Comparison of ENCODE assay signal across 28 cellular contexts in the genomic region with DNA sequence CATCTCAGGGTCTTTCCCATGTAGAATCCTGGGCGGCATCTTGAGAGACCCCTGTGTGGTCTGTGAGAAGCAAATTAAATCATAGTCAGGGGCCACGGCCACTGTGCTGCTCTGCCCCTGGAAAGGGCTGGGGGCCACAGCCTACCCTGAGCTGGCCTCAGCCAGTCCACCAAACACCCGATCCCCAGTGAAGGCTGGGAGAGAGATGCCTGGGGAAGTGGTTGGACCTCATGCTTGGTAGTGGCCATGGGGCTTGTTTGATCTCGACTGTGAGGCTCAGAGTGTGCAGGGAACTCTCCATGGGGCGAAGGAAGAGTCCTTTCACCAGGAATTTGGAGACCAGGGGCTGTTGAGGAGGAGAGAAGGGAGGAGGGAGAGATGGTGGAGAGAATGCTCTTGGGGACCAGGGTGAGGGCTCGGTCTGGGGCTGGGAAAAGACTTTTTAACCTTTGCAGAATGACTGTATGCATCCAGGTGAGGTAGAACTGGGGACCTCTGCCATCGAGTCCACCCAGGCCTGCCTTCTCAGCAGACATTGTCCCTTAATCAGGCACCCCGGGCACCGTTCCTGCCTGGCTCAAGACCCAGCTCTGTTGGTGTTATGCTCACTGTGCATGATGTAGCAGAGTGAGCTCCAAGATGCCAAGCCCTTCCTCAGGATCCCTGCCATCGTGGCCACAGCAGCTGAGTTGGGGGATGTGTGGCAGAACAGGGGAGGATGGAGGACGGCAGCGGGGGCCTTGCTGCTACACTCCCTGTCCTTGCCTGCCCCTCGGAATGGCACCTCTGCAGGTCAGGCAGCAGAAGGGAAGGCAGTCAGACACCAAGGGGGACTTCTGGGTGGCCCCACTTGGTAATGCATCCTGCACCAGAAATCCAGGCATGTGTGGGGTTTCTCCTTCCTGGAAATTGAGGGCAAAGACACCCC.
DNase-seq lines count a peak whose midpoint lies in the region; ATAC-seq and TF ChIP-seq lines count a peak whose summit lies in the region.
"Had no signal": no experiment of that assay in that cellular context is flagged by ENCODE, and none has a peak within 500 bp of the region (broad histone marks: within the 10 kb centered on the region; RNA-seq: fewer than 3 reads in every experiment).

No MANE protein-coding gene starts in this region.

- in situ Hi-C loops in IMR-90 (cut with MboI; ENCODE audit: low sequenced_read_pairs), result no loop called here

- H3K4me1 Mint-ChIP-seq in progenitor cell of endocrine pancreas (ENCODE audit: low read depth), result peaks cover 4% of the 10 kb centered on the region
- H3K4me1 Mint-ChIP-seq: CD14-positive monocyte; CD8-positive, alpha-beta memory T cell had no signal

- H3K9me1 ChIP-seq in IMR-90 (ENCODE audit: insufficient read depth, low read length), result no peaks in the 10 kb centered on the region

- peak overlapping the region; percentile 29 for H2AFZ ChIP-seq in IMR-90 (replicated peaks; ENCODE audit: low read length, poor library complexity)

- H4K5ac ChIP-seq in IMR-90 (ENCODE audit: low read depth, low read length), result no peak overlapping the region

- H3K9ac ChIP-seq in IMR-90 (ENCODE audit: low read depth, low read length), result no peak overlapping the region

- H3K4me2 ChIP-seq in IMR-90 (ENCODE audit: low read depth, low read length), result no peak overlapping the region

- TF ChIP-seq CTCF in IMR-90 (conservative IDR thresholded peaks at IDR 0.05; ENCODE audit: low read depth, low read length) (no peak), progenitor cell of endocrine pancreas (IDR thresholded peaks at IDR 0.05; ENCODE audit: unreplicated experiment) (no peak)

- peaks cover 60% of the 10 kb centered on the region for H3K27me3 ChIP-seq in IMR-90 (ENCODE audit: control insufficient read depth, insufficient read depth, low read length)
- H3K27me3 ChIP-seq: BE2C had no signal

- H3K18ac ChIP-seq in IMR-90 (ENCODE audit: low read depth, low read length), result no peak overlapping the region

- no peaks in the 10 kb centered on the region; the same call in 1 of the 2 replicates for H3K9me3 ChIP-seq in IMR-90 (ENCODE audit: control insufficient read depth, insufficient read depth, low read length)
- H3K9me3 ChIP-seq: BE2C had no signal

- H2BK20ac ChIP-seq in IMR-90 (ENCODE audit: low read depth, low read length), result no peak overlapping the region

- no peak overlapping the region for H3K14ac ChIP-seq in IMR-90 (replicated peaks; ENCODE audit: low read depth, low read length)

- intact Hi-C loops in IMR-90 (cut with micrococcal nuclease), result no loop called here
- intact Hi-C loops in posterior vena cava (cut with DNase I), result no loop called here

- no TSS peak for BruUV-seq in IMR-90 (replicated peaks; lab: Mats Ljungman, UMichigan)

- no peaks in the 10 kb centered on the region for H3K9me3 Mint-ChIP-seq in progenitor cell of endocrine pancreas (ENCODE audit: low read depth)
- H3K9me3 Mint-ChIP-seq: CD8-positive, alpha-beta memory T cell had no signal

- H3K36me3 ChIP-seq in IMR-90 (ENCODE audit: control insufficient read depth, insufficient read depth, low read length), result no peaks in the 10 kb centered on the region
- H3K36me3 ChIP-seq: BE2C had no signal

- H3K23ac ChIP-seq in IMR-90 (ENCODE audit: low read depth, low read length), result no peak overlapping the region

- 0 out of 2 replicates have a peak, but pooled peaks cover 2% of the 10 kb centered on the region for H3K4me1 ChIP-seq in IMR-90 (ENCODE audit: control insufficient read depth, insufficient read depth, low read length)
- H3K4me1 ChIP-seq: BE2C had no signal

- no peak overlapping the region for H4K8ac ChIP-seq in IMR-90 (ENCODE audit: low read depth in 2 of 2, low read length in 2 of 2)

- H3K27ac ChIP-seq in IMR-90 (ENCODE audit: insufficient read depth, low read length), result no peak overlapping the region
- H3K27ac ChIP-seq: 22Rv1, RWPE1 had no signal

- no peak overlapping the region for H2BK120ac ChIP-seq in IMR-90 (ENCODE audit: low read depth, low read length)

- H3K4me3 Mint-ChIP-seq in progenitor cell of endocrine pancreas (ENCODE audit: low read depth), result no peak overlapping the region
- H3K4me3 Mint-ChIP-seq: CD14-positive monocyte; CD8-positive, alpha-beta memory T cell had no signal

- ATAC-seq in IMR-90 (ENCODE audit: low read depth) (no peak), GM18519 (IDR thresholded peaks at IDR 0.05; ENCODE audit: low FRiP score, unreplicated experiment) (no peak), GM19351 (IDR thresholded peaks at IDR 0.05; ENCODE audit: unreplicated experiment) (no peak)
- ATAC-seq: GM12878, Panc1 had no signal

- no peak overlapping the region for H2BK5ac ChIP-seq in IMR-90 (ENCODE audit: low read depth, low read length, poor library complexity, severe bottlenecking)

- no peak overlapping the region for H3K27ac Mint-ChIP-seq in progenitor cell of endocrine pancreas
- H3K27ac Mint-ChIP-seq: CD14-positive monocyte; CD8-positive, alpha-beta memory T cell had no signal

- CTCF ChIA-PET in IMR-90 (lab: Yijun Ruan, JAX), result no interaction called here

- peak; percentile 54 for DNase-seq in activated effector memory CD4-positive, alpha-beta T cell treated with anti-CD3 and anti-CD28 coated beads, Interleukin-2, amount 50 U/mL, for 16 hours
- no peak for DNase-seq in activated effector memory CD4-positive, alpha-beta T cell treated with Interleukin-2 at 50 U/mL for 16 hours
- no peak for DNase-seq in IMR-90
- peak; percentile 12 for DNase-seq in medulla oblongata (ENCODE audit: extremely low spot score)
- peak; percentile 57 for DNase-seq in posterior vena cava (ENCODE audit: low spot score)
- no peak for DNase-seq in progenitor cell of endocrine pancreas (ENCODE audit: low spot score, unreplicated experiment)
- DNase-seq: BE2C; CD8-positive, alpha-beta memory T cell; DMS 273 treated with DMSO at 0.1 percent for 48 hours; DMS79; EL; GDM1; HCEC 1CT; NCI-H1092; NCI-H1436; NCI-H187; NCI-H2081 treated with DMSO at 0.1 percent for 48 hours; NCI-H2171; NCI-H226; NCI-H510A; NCI-H69 had no signal

- no peak for TF ChIP-seq POLR2A in IMR-90 (IDR thresholded peaks at IDR 0.05; ENCODE audit: low read depth, low read length)

- POLR2A ChIA-PET in IMR-90 (lab: Charles Lee; ENCODE audit: unreplicated experiment), result no interaction called here

- no peak for TF ChIP-seq RAD21 in IMR-90 (IDR thresholded peaks at IDR 0.05; ENCODE audit: low read length)

- no peak overlapping the region for H4K91ac ChIP-seq in IMR-90 (ENCODE audit: insufficient read depth, low read depth, low read length)

- H3K27me3 Mint-ChIP-seq in progenitor cell of endocrine pancreas, result peaks cover 13% of the 10 kb centered on the region

- no peak overlapping the region for H2AK9ac ChIP-seq in IMR-90 (replicated peaks; ENCODE audit: low read depth, low read length, poor library complexity)

- H3K79me1 ChIP-seq in IMR-90 (ENCODE audit: low read depth in 1 of 2, low read length in 2 of 2), result no peaks in the 10 kb centered on the region

- H3K56ac ChIP-seq in IMR-90 (ENCODE audit: extremely low read depth, insufficient read depth, low read length), result no peak overlapping the region

- H4K20me1 ChIP-seq in IMR-90 (ENCODE audit: insufficient read depth, low read length), result no peaks in the 10 kb centered on the region

- H2BK15ac ChIP-seq in IMR-90 (ENCODE audit: low read depth, low read length), result no peak overlapping the region

- no peak overlapping the region for H2AK5ac ChIP-seq in IMR-90 (ENCODE audit: low read depth, low read length)

- dilution Hi-C loops in IMR-90 (cut with HindIII; ENCODE audit: low sequenced_read_pairs, unreplicated experiment), result no loop called here

- WGBS in IMR-90 (ENCODE audit: extremely low coverage in 2 of 2, insufficient read length in 1 of 2), 2 experiments, result 80% methylated on average over 2 of the region's 13 CpGs; no CpG with 5 or more reads in 1 of the 2 experiments

- no peak overlapping the region for H3K4me3 ChIP-seq in IMR-90 (ENCODE audit: insufficient read depth, low read depth, low read length)
- H3K4me3 ChIP-seq: GM12878 had no signal

- no peak overlapping the region for H3K4ac ChIP-seq in IMR-90 (ENCODE audit: low read depth, low read length)

- no peaks in the 10 kb centered on the region for H3K36me3 Mint-ChIP-seq in progenitor cell of endocrine pancreas (ENCODE audit: insufficient read depth)
- H3K36me3 Mint-ChIP-seq: CD14-positive monocyte; CD8-positive, alpha-beta memory T cell had no signal

TF ChIP-seq in IMR-90, 13 proteins besides CTCF, POLR2A, EP300 and RAD21:
- TF ChIP-seq BHLHE40 (IDR thresholded peaks at IDR 0.05; ENCODE audit: low read depth, low read length), result no peak
- TF ChIP-seq USF2 (IDR thresholded peaks at IDR 0.05; ENCODE audit: low read depth, low read length), result no peak
- TF ChIP-seq MAZ (IDR thresholded peaks at IDR 0.05; ENCODE audit: borderline replicate concordance, low read depth, low read length), result no peak
- TF ChIP-seq ELK1 (IDR thresholded peaks at IDR 0.05; ENCODE audit: borderline replicate concordance, low read depth, low read length), result no peak

Comparison
In these comparisons a context has a peak if more than half of its experiments do, and no peak if none do; other contexts are left out.
1. DNase-seq: peak in activated effector memory CD4-positive, alpha-beta T cell treated with anti-CD3 and anti-CD28 coated beads, Interleukin-2, amount 50 U/mL, for 16 hours (single experiment), medulla oblongata (single experiment) and posterior vena cava (single experiment); none in activated effector memory CD4-positive, alpha-beta T cell treated with Interleukin-2 at 50 U/mL for 16 hours (single experiment), IMR-90 (single experiment) and progenitor cell of endocrine pancreas (single experiment).